In genomic region chr12:66302827-66303169, GRCh38 we compare ENCODE assay signal across 8 cellular contexts. TPM values are rescaled to one million over a fixed set of nuclear protein-coding genes. Genes with fewer than 3 reads are reported as not detected.
DNase-seq lines count a peak whose midpoint lies in the region; ATAC-seq and TF ChIP-seq lines count a peak whose summit lies in the region.

No MANE protein-coding gene starts in this region.

- H3K4me1 ChIP-seq in CD8-positive, alpha-beta memory T cell (ENCODE audit: insufficient read depth, low read length) = peaks cover 33% of the 10 kb centered on the region
- H3K4me1 ChIP-seq in ovary (ENCODE audit: insufficient read depth) = peaks cover 5% of the 10 kb centered on the region

- TF ChIP-seq EP300 in ovary (IDR thresholded peaks at IDR 0.05) = no peak

- H3K36me3 ChIP-seq in CD8-positive, alpha-beta memory T cell (ENCODE audit: insufficient read depth, low read length) = peaks cover 8% of the 10 kb centered on the region
- no peaks in the 10 kb centered on the region for H3K36me3 ChIP-seq in ovary

- no peak for DNase-seq in CD8-positive, alpha-beta memory T cell
- DNase-seq in OCI-M1 (lab: John Stamatoyannopoulos, UW) (peak; percentile 89), epithelial cell of prostate (ENCODE audit: low read depth, low spot score) (no peak), ovary (no peak), nucleus accumbens (lab: John Stamatoyannopoulos, UW) (no peak), RKO (ENCODE audit: low spot score) (no peak), NCI-H1105 treated with DMSO at 0.1 percent for 48 hours (lab: John Stamatoyannopoulos, UW) (no peak)

- peak overlapping the region; percentile 96 for H3K4me3 ChIP-seq in CD8-positive, alpha-beta memory T cell (ENCODE audit: low read length)
- peak overlapping the region; percentile 73 for H3K4me3 ChIP-seq in ovary

- H3K27me3 ChIP-seq in CD8-positive, alpha-beta memory T cell (ENCODE audit: insufficient read depth, low read length, poor library complexity, severe bottlenecking) = no peaks in the 10 kb centered on the region
- H3K27me3 ChIP-seq in ovary = no peaks in the 10 kb centered on the region

- WGBS in ovary, 3 donors = 6 to 13% (median 11%) methylated on average over 6 of the region's 6 CpGs

- H3K9me3 Mint-ChIP-seq in CD8-positive, alpha-beta memory T cell = peaks cover 0 to 2% (median 0%) of the 10 kb centered on the region in 5 donors

- TF ChIP-seq CTCF in ovary (IDR thresholded peaks at IDR 0.05) = no peak

- POLR2A ChIA-PET in CD8-positive, alpha-beta memory T cell (lab: Charles Lee) = interaction anchor here (0.7 to 3.5 kb wide), 11 partner anchors 10 to 172 kb away, joined by 3 to 26 read pairs (median 6); partner anchors contain the start of genes LLPH and TMBIM4

- ATAC-seq in HG02981 (IDR thresholded peaks at IDR 0.05; ENCODE audit: unreplicated experiment) = no peak

- peaks cover 0 to 2% of the 10 kb centered on the region in 2 donors for H3K27me3 Mint-ChIP-seq in CD8-positive, alpha-beta memory T cell

- H3K4me3 Mint-ChIP-seq in CD8-positive, alpha-beta memory T cell = peak overlapping the region; percentile 93 to 100 (median 97)

- intact Hi-C loops in ovary (cut with DNase I) = no loop called here

- H3K27ac Mint-ChIP-seq in CD8-positive, alpha-beta memory T cell = peak overlapping the region; percentile 89 to 99 (median 98)

- peaks cover 4 to 46% (median 11%) of the 10 kb centered on the region in 3 donors for H3K36me3 Mint-ChIP-seq in CD8-positive, alpha-beta memory T cell

- peaks cover 40 to 57% (median 50%) of the 10 kb centered on the region in 3 donors for H3K4me1 Mint-ChIP-seq in CD8-positive, alpha-beta memory T cell

- peak overlapping the region; percentile 82 for H3K27ac ChIP-seq in CD8-positive, alpha-beta memory T cell (ENCODE audit: low read depth, low read length)
- H3K27ac ChIP-seq in epithelial cell of prostate (peak overlapping the region; percentile 50), ovary (peak overlapping the region in 1 of 2 donors; percentile 70)

- H3K9me3 ChIP-seq in CD8-positive, alpha-beta memory T cell (ENCODE audit: low read length) = no peaks in the 10 kb centered on the region
- H3K9me3 ChIP-seq in ovary = no peaks in the 10 kb centered on the region

- CTCF ChIA-PET in CD8-positive, alpha-beta memory T cell (lab: Charles Lee) = interaction anchor here (0.6 to 2.1 kb wide), 9 partner anchors 9 to 1251 kb away, joined by 3 to 8 read pairs (median 5); no protein-coding TSS in a partner anchor

- TF ChIP-seq POLR2A in ovary (IDR thresholded peaks at IDR 0.05) = no peak

RNA-seq across cellular contexts. Expression of gene HELB, which starts 0.5 kb away (rescaled TPM):
- 10 to 100 TPM; 13.8 to 14.2 TPM for total RNA-seq in CD8-positive, alpha-beta memory T cell
- polyA plus RNA-seq in CD8-positive, alpha-beta memory T cell = 29.4 TPM
- total RNA-seq in ovary = 1 to 10 TPM; 2.6 to 6.7 (median 5.1) TPM
- polyA plus RNA-seq in ovary = 1 to 10 TPM; 1.1 to 1.4 TPM
